In the genomic region with DNA sequence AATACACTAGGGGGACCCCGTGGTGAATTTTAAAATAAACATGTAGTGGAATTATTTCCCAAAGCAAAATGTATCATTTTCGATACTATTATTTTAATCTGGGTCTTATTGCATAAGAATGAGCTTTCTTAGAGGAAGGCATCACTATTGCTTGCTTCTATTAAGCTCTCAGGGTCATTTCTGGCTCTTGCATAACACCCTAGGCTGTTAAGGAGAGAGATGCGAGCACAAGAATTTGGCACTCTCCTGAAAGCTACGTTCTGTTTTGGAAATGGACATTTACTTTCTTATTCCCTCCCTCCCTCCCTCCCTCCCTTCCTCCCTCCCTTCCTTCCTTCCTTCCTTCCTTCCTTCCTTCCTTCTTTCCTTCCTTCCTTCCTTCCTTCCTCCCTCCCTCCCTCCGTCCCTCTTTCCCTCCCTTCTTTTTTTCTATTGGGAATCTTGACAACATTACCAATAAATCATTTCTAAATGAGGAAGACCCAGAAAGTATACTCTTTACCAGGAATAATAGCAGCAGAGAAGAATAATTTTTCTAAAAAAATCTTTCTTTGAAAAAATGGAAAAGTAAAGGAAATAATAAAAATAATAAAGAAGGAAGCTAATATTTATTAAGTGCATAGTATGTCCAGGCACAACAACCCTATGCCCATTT, we compare ENCODE assay signal across 18 cellular contexts.
DNase-seq lines count a peak whose midpoint lies in the region; TF ChIP-seq lines count a peak whose summit lies in the region.
"Had no signal": no experiment of that assay in that cellular context is flagged by ENCODE, and none has a peak within 500 bp of the region (broad histone marks: within the 10 kb centered on the region; RNA-seq: fewer than 3 reads in every experiment).

No MANE protein-coding gene starts in this region.

- in situ Hi-C loops in GM23248 (cut with MboI), result no loop called here

- H3K9me3 Mint-ChIP-seq in activated CD4-positive, alpha-beta memory T cell treated with anti-CD3 and anti-CD28 coated beads, Interleukin-2, amount 10 ng/mL, durations not matched to agents 7 days and 5 days, result no peaks in the 10 kb centered on the region

- no peak overlapping the region for H2AFZ ChIP-seq in GM23248
- H2AFZ ChIP-seq: PC-9 had no signal

- DNase-seq in GM23248 (peak; percentile 43), NB4 (ENCODE audit: low read depth) (peak; percentile 2), fibroblast of gingiva (ENCODE audit: low read depth) (peak; percentile 51), skeletal muscle cell (ENCODE audit: low read depth) (peak; percentile 22), spleen (no peak), kidney glomerular epithelial cell (lab: John Stamatoyannopoulos, UW) (no peak)
- DNase-seq in activated CD4-positive, alpha-beta memory T cell treated with anti-CD3 and anti-CD28 coated beads, Interleukin-2, amount 10 ng/mL, durations not matched to agents 7 days and 5 days, result no peak
- DNase-seq: BE2C; CD4-positive, CD25-positive, alpha-beta regulatory T cell; COR-L47; H7; NCI-H1417 treated with DMSO at 0.1 percent for 48 hours; NCI-H187 treated with DMSO at 0.1 percent for 48 hours; NCI-H2227 treated with DMSO at 0.1 percent for 48 hours; NCI-H524 treated with DMSO at 0.1 percent for 48 hours; PC-9; SIG-M5 had no signal

- POLR2A ChIA-PET in activated CD4-positive, alpha-beta memory T cell treated with anti-CD3 and anti-CD28 coated beads, Interleukin-2, amount 10 ng/mL, durations not matched to agents 7 days and 5 days (lab: Charles Lee), result no interaction called here

- no peak overlapping the region for H3K27ac ChIP-seq in GM23248
- H3K27ac ChIP-seq in spleen, result no peak overlapping the region
- H3K27ac ChIP-seq: PC-9, RWPE1 had no signal

- no peaks in the 10 kb centered on the region for H3F3A ChIP-seq in GM23248 (ENCODE audit: insufficient read depth)

- no peaks in the 10 kb centered on the region for H3K79me2 ChIP-seq in GM23248 (ENCODE audit: insufficient read depth)

- H3K4me1 Mint-ChIP-seq in activated CD4-positive, alpha-beta memory T cell treated with anti-CD3 and anti-CD28 coated beads, Interleukin-2, amount 10 ng/mL, durations not matched to agents 7 days and 5 days, result no peaks in the 10 kb centered on the region
- H3K4me1 Mint-ChIP-seq: CD4-positive, CD25-positive, alpha-beta regulatory T cell had no signal

- 20 to 22% methylated on average over 5 of the region's 5 CpGs for WGBS in GM23248 (ENCODE audit: low coverage in 1 of 2, low lambda C conversion rate in 2 of 2, missing lambda C conversion rate in 2 of 2), 2 experiments
- WGBS in spleen, 5 donors, result 51 to 74% (median 71%) methylated on average over 4 to 5 of the region's 5 CpGs

- H3K9me2 ChIP-seq in GM23248 (ENCODE audit: insufficient read depth), result no peaks in the 10 kb centered on the region

- CTCF ChIA-PET in activated CD4-positive, alpha-beta memory T cell treated with anti-CD3 and anti-CD28 coated beads, Interleukin-2, amount 10 ng/mL, durations not matched to agents 7 days and 5 days (lab: Charles Lee), result interaction anchor here (0.6 kb wide), 1 partner anchor 198 kb away, joined by 3 read pairs; no protein-coding TSS in a partner anchor

- intact Hi-C loops in spleen (cut with DNase I; ENCODE audit: low total_unique reads), result no loop called here

- TF ChIP-seq POLR2A in NB4 (IDR thresholded peaks at IDR 0.05; ENCODE audit: extremely low read depth, insufficient read length) (no peak), spleen (IDR thresholded peaks at IDR 0.05) (no peak)

- TF ChIP-seq CTCF in NB4 (IDR thresholded peaks at IDR 0.05; ENCODE audit: low read depth, low read length) (no peak), spleen (IDR thresholded peaks at IDR 0.05 in 8 of 11, conservative IDR thresholded peaks at IDR 0.05 in 3 of 11) (no peak)

- peaks cover 14% of the 10 kb centered on the region; the same call in 1 of the 2 replicates for H3K27me3 ChIP-seq in GM23248 (replicated peaks; ENCODE audit: insufficient read depth)
- no peaks in the 10 kb centered on the region for H3K27me3 ChIP-seq in spleen (replicated peaks in 1 of 7)
- H3K27me3 ChIP-seq: BE2C had no signal

- H3K27ac Mint-ChIP-seq in activated CD4-positive, alpha-beta memory T cell treated with anti-CD3 and anti-CD28 coated beads, Interleukin-2, amount 10 ng/mL, durations not matched to agents 7 days and 5 days, result no peak overlapping the region
- H3K27ac Mint-ChIP-seq: CD4-positive, CD25-positive, alpha-beta regulatory T cell had no signal

- no peaks in the 10 kb centered on the region for H3K36me3 ChIP-seq in GM23248 (ENCODE audit: low read depth)
- no peaks in the 10 kb centered on the region for H3K36me3 ChIP-seq in spleen
- H3K36me3 ChIP-seq: BE2C had no signal

- H4K20me1 ChIP-seq in GM23248 (ENCODE audit: insufficient read depth), result no peaks in the 10 kb centered on the region

- H3K27me3 Mint-ChIP-seq in activated CD4-positive, alpha-beta memory T cell treated with anti-CD3 and anti-CD28 coated beads, Interleukin-2, amount 10 ng/mL, durations not matched to agents 7 days and 5 days, result no peaks in the 10 kb centered on the region
- H3K27me3 Mint-ChIP-seq: CD4-positive, CD25-positive, alpha-beta regulatory T cell had no signal

- no peaks in the 10 kb centered on the region for H3K9me3 ChIP-seq in GM23248 (ENCODE audit: low read depth)
- H3K9me3 ChIP-seq in spleen, result no peaks in the 10 kb centered on the region
- H3K9me3 ChIP-seq: BE2C had no signal

- no peak overlapping the region for H3K9ac ChIP-seq in GM23248

- no peaks in the 10 kb centered on the region for H3K36me3 Mint-ChIP-seq in activated CD4-positive, alpha-beta memory T cell treated with anti-CD3 and anti-CD28 coated beads, Interleukin-2, amount 10 ng/mL, durations not matched to agents 7 days and 5 days (ENCODE audit: low read depth)
- H3K36me3 Mint-ChIP-seq: CD4-positive, CD25-positive, alpha-beta regulatory T cell had no signal

- H3K4me3 ChIP-seq in GM23248 (no peak overlapping the region), NB4 (ENCODE audit: low read depth, low read length) (no peak overlapping the region), skeletal muscle cell (ENCODE audit: low read depth, low read length) (no peak overlapping the region), spleen (no peak overlapping the region)
- H3K4me3 ChIP-seq: PC-9 had no signal

- no peaks in the 10 kb centered on the region for H3K4me1 ChIP-seq in GM23248 (ENCODE audit: insufficient read depth)
- H3K4me1 ChIP-seq in spleen, result no peaks in the 10 kb centered on the region
- H3K4me1 ChIP-seq: BE2C had no signal

- no peak overlapping the region for H3K4me3 Mint-ChIP-seq in activated CD4-positive, alpha-beta memory T cell treated with anti-CD3 and anti-CD28 coated beads, Interleukin-2, amount 10 ng/mL, durations not matched to agents 7 days and 5 days
- H3K4me3 Mint-ChIP-seq: CD4-positive, CD25-positive, alpha-beta regulatory T cell had no signal

- H3K4me2 ChIP-seq in GM23248 (ENCODE audit: unreplicated experiment), result no peak overlapping the region
- H3K4me2 ChIP-seq: PC-9 had no signal

Comparison
In these comparisons a context has a peak if more than half of its experiments do, and no peak if none do; other contexts are left out.
1. DNase-seq: peak in GM23248 (single experiment), NB4 (single experiment), fibroblast of gingiva (single experiment) and skeletal muscle cell (single experiment); none in spleen (single experiment), kidney glomerular epithelial cell (single experiment) and activated CD4-positive, alpha-beta memory T cell treated with anti-CD3 and anti-CD28 coated beads, Interleukin-2, amount 10 ng/mL, durations not matched to agents 7 days and 5 days (single experiment).